ENCODE assay signal across 15 cellular contexts in genomic region chr3:42213417-42213816, GRCh38. TPM values are rescaled to one million over a fixed set of nuclear protein-coding genes. Genes with fewer than 3 reads are reported as not detected.
DNase-seq lines count a peak whose midpoint lies in the region; ATAC-seq and TF ChIP-seq lines count a peak whose summit lies in the region.
"Had no signal": no experiment of that assay in that cellular context is flagged by ENCODE, and none has a peak within 500 bp of the region (broad histone marks: within the 10 kb centered on the region; RNA-seq: fewer than 3 reads in every experiment).

No MANE protein-coding gene starts in this region.

- H3K4me2 ChIP-seq in KMS-11 = peak overlapping the region; percentile 57; the same call in 1 of the 2 replicates
- H3K4me2 ChIP-seq in neural progenitor cell = no peak overlapping the region

- no peak overlapping the region for H3K9ac ChIP-seq in KMS-11
- H3K9ac ChIP-seq in neural progenitor cell = no peak overlapping the region
- H3K9ac ChIP-seq: GM23248 had no signal

- H3K27me3 Mint-ChIP-seq in CD4-positive, alpha-beta T cell = no peaks in the 10 kb centered on the region
- H3K27me3 Mint-ChIP-seq in neural progenitor cell (ENCODE audit: insufficient read depth, low read depth) = peaks cover 2% of the 10 kb centered on the region

- H2AFZ ChIP-seq in KMS-11 (ENCODE audit: low read depth) (no peak overlapping the region), neural progenitor cell (replicated peaks) (no peak overlapping the region)
- H2AFZ ChIP-seq: GM23248 had no signal

- no peaks in the 10 kb centered on the region for H3F3A ChIP-seq in neural progenitor cell (ENCODE audit: low read depth)

- ATAC-seq in CD4-positive, alpha-beta T cell (ENCODE audit: poor library complexity) = no peak
- peak; percentile 96 for ATAC-seq in left colon
- ATAC-seq: Panc1, WTC11 had no signal

- H3K27me3 ChIP-seq in CD4-positive, alpha-beta T cell (ENCODE audit: control insufficient read depth, insufficient read depth, low read length) = no peaks in the 10 kb centered on the region
- H3K27me3 ChIP-seq in KMS-11 (ENCODE audit: insufficient read depth, low read depth) = no peaks in the 10 kb centered on the region
- no peaks in the 10 kb centered on the region for H3K27me3 ChIP-seq in neural progenitor cell

- H3K4me3 ChIP-seq in KMS-11 (IDR thresholded peaks at IDR 0.05; ENCODE audit: insufficient read depth, low read depth, low read length) (no peak overlapping the region), neural progenitor cell (no peak overlapping the region)
- H3K4me3 ChIP-seq: GM23248, skin epidermis had no signal

- H3K4me1 ChIP-seq in KMS-11 (ENCODE audit: low read depth, poor library complexity, severe bottlenecking) (peaks cover 40% of the 10 kb centered on the region), neural progenitor cell (peaks cover 23% of the 10 kb centered on the region)

- H3K36me3 Mint-ChIP-seq in CD4-positive, alpha-beta T cell (ENCODE audit: low read depth) = peaks cover 29% of the 10 kb centered on the region
- peaks cover 34% of the 10 kb centered on the region for H3K36me3 Mint-ChIP-seq in neural progenitor cell

- no peaks in the 10 kb centered on the region for H4K20me1 ChIP-seq in KMS-11 (ENCODE audit: insufficient read depth)
- peaks cover 6% of the 10 kb centered on the region for H4K20me1 ChIP-seq in neural progenitor cell (ENCODE audit: low read depth)

- peak in 1 of 10 experiments; percentile 25 for DNase-seq in CD4-positive, alpha-beta T cell
- peak; percentile 35 for DNase-seq in GM19238 (ENCODE audit: insufficient read length, low spot score)
- peak in 1 of 2 donors; percentile 63 for DNase-seq in left colon
- DNase-seq in inferior parietal cortex (ENCODE audit: extremely low spot score) = no peak
- no peak for DNase-seq in GM10248 (ENCODE audit: extremely low spot score)
- no peak for DNase-seq in erythroblast (lab: John Stamatoyannopoulos, UW)
- no peak for DNase-seq in neural progenitor cell (ENCODE audit: low spot score)
- DNase-seq: amygdala, GM23248, NCI-H1436 treated with DMSO at 0.1 percent for 48 hours had no signal

- H3K79me2 ChIP-seq in KMS-11 (ENCODE audit: insufficient read depth, low read depth) (no peaks in the 10 kb centered on the region), neural progenitor cell (ENCODE audit: low read depth) (no peaks in the 10 kb centered on the region)

- H3K36me3 ChIP-seq in KMS-11 (ENCODE audit: insufficient read depth) (no peaks in the 10 kb centered on the region), neural progenitor cell (no peaks in the 10 kb centered on the region)

- no peak for TF ChIP-seq CTCF in CD4-positive, alpha-beta T cell (IDR thresholded peaks at IDR 0.05)
- TF ChIP-seq CTCF in KMS-11 (conservative IDR thresholded peaks at IDR 0.05; ENCODE audit: low read depth, low read length) (no peak), GM10248 (IDR thresholded peaks at IDR 0.05; ENCODE audit: control extremely low read depth, extremely low read depth, low read depth, missing control alignments) (no peak), neural progenitor cell (IDR thresholded peaks at IDR 0.05) (no peak)

- H3K4me1 Mint-ChIP-seq in CD4-positive, alpha-beta T cell (ENCODE audit: low read depth) = peaks cover 57% of the 10 kb centered on the region
- peaks cover 10% of the 10 kb centered on the region for H3K4me1 Mint-ChIP-seq in neural progenitor cell

- POLR2A ChIA-PET in CD4-positive, alpha-beta T cell (lab: Charles Lee) = interaction anchor here (1.4 kb wide), 1 partner anchor 23 kb away, joined by 5 read pairs; no protein-coding TSS in a partner anchor
- POLR2A ChIA-PET in GM10248 (lab: Yijun Ruan, JAX) = no interaction called here

- H3K9me3 Mint-ChIP-seq in CD4-positive, alpha-beta T cell = no peaks in the 10 kb centered on the region
- H3K9me3 Mint-ChIP-seq in neural progenitor cell = no peaks in the 10 kb centered on the region
- H3K9me3 Mint-ChIP-seq: WTC11 had no signal

- peak overlapping the region; percentile 42 for H3K4me3 Mint-ChIP-seq in CD4-positive, alpha-beta T cell
- no peak overlapping the region for H3K4me3 Mint-ChIP-seq in neural progenitor cell
- H3K4me3 Mint-ChIP-seq: WTC11 had no signal

- CTCF ChIA-PET in CD4-positive, alpha-beta T cell (lab: Charles Lee) = no interaction called here
- CTCF ChIA-PET in GM10248 (lab: Yijun Ruan, JAX) = interaction anchor here (0.8 to 4.7 kb wide), 4 partner anchors 8 to 23 kb away, joined by 4 to 30 read pairs (median 8); no protein-coding TSS in a partner anchor

- peak overlapping the region; percentile 65 for H3K27ac Mint-ChIP-seq in CD4-positive, alpha-beta T cell
- H3K27ac Mint-ChIP-seq in neural progenitor cell = no peak overlapping the region
- H3K27ac Mint-ChIP-seq: WTC11 had no signal

- peak overlapping the region; percentile 44 for H3K27ac ChIP-seq in CD4-positive, alpha-beta T cell (ENCODE audit: low read depth, low read length)
- 0 out of 2 replicates have a peak overlapping the region, but pooled peaks have one; percentile 40 for H3K27ac ChIP-seq in KMS-11
- H3K27ac ChIP-seq in neural progenitor cell = no peak overlapping the region
- H3K27ac ChIP-seq: GM23248, HL-60, skin epidermis had no signal

- no peak for TF ChIP-seq POLR2A in erythroblast (IDR thresholded peaks at IDR 0.05; ENCODE audit: low read length)

- no peaks in the 10 kb centered on the region for H3K9me3 ChIP-seq in CD4-positive, alpha-beta T cell (ENCODE audit: control insufficient read depth, low read length)
- H3K9me3 ChIP-seq in neural progenitor cell (ENCODE audit: low read depth) = no peaks in the 10 kb centered on the region

- intact Hi-C loops in CD4-positive, alpha-beta T cell (cut with DNase I, micrococcal nuclease) = no loop called here
- intact Hi-C loops in left colon (cut with DNase I, micrococcal nuclease) = no loop called here

RNA-seq across cellular contexts. Expression of gene CCK, which starts 52.6 kb away (rescaled TPM):
- not detected for total RNA-seq in CD4-positive, alpha-beta T cell
- not detected for total RNA-seq in left colon
- total RNA-seq in neural progenitor cell (ENCODE audit: low replicate concordance) = 1.1 and 3.4 TPM in 2 replicates
